ENCODE assay signal across 8 cellular contexts in the genomic region with DNA sequence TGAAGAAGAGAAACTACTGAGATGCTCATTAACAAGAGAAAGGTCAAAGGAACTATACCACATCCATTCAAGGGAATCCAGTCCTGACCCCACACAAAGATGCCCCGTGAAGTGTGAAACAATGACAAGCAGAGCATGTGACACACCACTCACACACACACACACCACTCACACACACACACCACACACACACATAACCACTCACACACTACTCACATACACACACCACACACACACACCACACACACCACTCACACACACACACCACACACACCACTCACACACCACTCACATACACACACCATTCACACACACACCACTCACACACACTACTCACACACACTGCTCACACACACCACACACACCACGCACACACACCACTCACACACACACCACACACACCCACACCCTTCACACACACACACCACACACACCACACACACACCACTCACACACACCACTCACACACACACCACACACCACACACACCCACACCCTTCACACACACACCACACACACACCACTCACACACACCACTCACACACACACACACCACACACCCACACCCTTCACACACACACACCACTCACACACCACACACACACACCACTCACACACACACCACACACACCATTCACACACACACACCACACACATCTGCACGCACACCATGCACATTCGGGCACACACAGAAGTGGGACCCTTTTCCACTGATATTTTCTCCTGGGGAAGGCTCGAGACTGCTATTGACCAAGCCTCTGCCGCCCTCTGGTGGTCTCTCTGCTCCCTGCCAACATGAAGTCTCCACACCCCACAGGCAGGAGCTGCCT. TPM values are rescaled to one million over a fixed set of nuclear protein-coding genes. Genes with fewer than 3 reads are reported as not detected.
DNase-seq lines count a peak whose midpoint lies in the region; ATAC-seq and TF ChIP-seq lines count a peak whose summit lies in the region.

No MANE protein-coding gene starts in this region.

- intact Hi-C loops in heart right ventricle (cut with DNase I) (loop anchor here (1.0 to 5.0 kb wide), 5 partner anchors 42 to 181 kb away; no protein-coding TSS in a partner anchor), vagina (cut with DNase I) (loop anchor here (1.0 kb wide), 1 partner anchor 179 kb away; no protein-coding TSS in a partner anchor)

- H3K9me3 ChIP-seq in heart right ventricle (peaks cover 0 to 6% (median 0%) of the 10 kb centered on the region in 11 donors), vagina (no peaks in the 10 kb centered on the region)

- no peaks in the 10 kb centered on the region for H3K27me3 ChIP-seq in heart right ventricle
- no peaks in the 10 kb centered on the region for H3K27me3 ChIP-seq in vagina

- peak; percentile 82 to 95 (median 91) for ATAC-seq in heart right ventricle
- no peak for ATAC-seq in GM18519 (IDR thresholded peaks at IDR 0.05; ENCODE audit: low FRiP score, unreplicated experiment)

- peak; percentile 69 to 95 (median 84) for TF ChIP-seq CTCF in heart right ventricle (IDR thresholded peaks at IDR 0.05)
- TF ChIP-seq CTCF in vagina (IDR thresholded peaks at IDR 0.05) = peak; percentile 82 to 94 (median 89)

- peaks cover 0 to 68% (median 22%) of the 10 kb centered on the region in 9 donors for H3K36me3 ChIP-seq in heart right ventricle
- peaks cover 0 to 22% of the 10 kb centered on the region in 2 donors for H3K36me3 ChIP-seq in vagina

- H3K27ac ChIP-seq in heart right ventricle = no peak overlapping the region
- no peak overlapping the region for H3K27ac ChIP-seq in vagina

- TF ChIP-seq POLR2A in vagina (IDR thresholded peaks at IDR 0.05) = no peak

- DNase-seq in GDM1 (lab: John Stamatoyannopoulos, UW) = peak; percentile 24
- DNase-seq in NCI-H1092 treated with DMSO at 0.1 percent for 48 hours (lab: John Stamatoyannopoulos, UW) = peak; percentile 60
- DNase-seq in T follicular helper cell (ENCODE audit: low read depth) = peak; percentile 75
- peak; percentile 71 for DNase-seq in activated naive CD8-positive, alpha-beta T cell treated with anti-CD3 and anti-CD28 coated beads, Interleukin-2, amount 50 U/mL, for 16 hours (ENCODE audit: low read depth, low spot score)
- peak; percentile 83 to 84 for DNase-seq in heart right ventricle
- peak; percentile 50 for DNase-seq in pulmonary artery endothelial cell (ENCODE audit: low read depth, low spot score)
- no peak for DNase-seq in vagina (ENCODE audit: extremely low spot score in 2 of 2)

- 34 to 36% methylated on average over 6 of the region's 6 CpGs for WGBS in heart right ventricle, 2 donors

- no peak overlapping the region for H3K4me3 ChIP-seq in heart right ventricle
- no peak overlapping the region for H3K4me3 ChIP-seq in vagina

- H3K4me1 ChIP-seq in heart right ventricle (no peaks in the 10 kb centered on the region), vagina (no peaks in the 10 kb centered on the region)

RNA-seq across cellular contexts. Expression of gene COMT, which starts 32.0 kb away (rescaled TPM):
- total RNA-seq in heart right ventricle = 100 to 1,000 TPM in 5 of 10 donors, 10 to 100 TPM in 5; 72.5 to 128 (median 101) TPM
- polyA plus RNA-seq in heart right ventricle = 100 to 1,000 TPM in 1 of 2 donors, 10 to 100 TPM in 1; 42.9 to 273 TPM
- 254 and 326 TPM in 2 replicates for total RNA-seq in pulmonary artery endothelial cell
- total RNA-seq in vagina = 240 TPM

RNA-seq across cellular contexts. Expression of gene TXNRD2, which starts 32.1 kb away (rescaled TPM):
- total RNA-seq in heart right ventricle = 10 to 100 TPM; 28.5 to 59.9 (median 35.0) TPM
- polyA plus RNA-seq in heart right ventricle = 100 to 1,000 TPM in 1 of 2 donors, 10 to 100 TPM in 1; 25.8 to 103 TPM
- 67.5 and 73.7 TPM in 2 replicates for total RNA-seq in pulmonary artery endothelial cell
- total RNA-seq in vagina = 13.5 TPM

RNA-seq across cellular contexts. Expression of gene GNB1L, which starts 54.9 kb away (rescaled TPM):
- total RNA-seq in heart right ventricle (1 to 10 TPM in 8 of 10 donors, under 1 TPM in 2; 0.76 to 3.6 (median 1.8) TPM), pulmonary artery endothelial cell (11.1 and 14.6 TPM in 2 replicates), vagina (14.0 TPM)
- polyA plus RNA-seq in heart right ventricle = 1 to 10 TPM; 2.0 to 9.3 TPM

RNA-seq across cellular contexts. Expression of gene RTL10, which starts 54.9 kb away (rescaled TPM):
- total RNA-seq in heart right ventricle (10 to 100 TPM in 2 of 10 donors, 1 to 10 TPM in 8; 5.3 to 12.0 (median 7.2) TPM), pulmonary artery endothelial cell (29.2 and 39.3 TPM in 2 replicates), vagina (21.4 TPM)
- polyA plus RNA-seq in heart right ventricle = 1 to 10 TPM; 4.0 to 6.5 TPM

Comparison
In these comparisons a context has a peak if more than half of its experiments do, and no peak if none do; other contexts are left out.
1. DNase-seq: peak in GDM1 (single experiment), NCI-H1092 treated with DMSO at 0.1 percent for 48 hours (single experiment), T follicular helper cell (single experiment), activated naive CD8-positive, alpha-beta T cell treated with anti-CD3 and anti-CD28 coated beads, Interleukin-2, amount 50 U/mL, for 16 hours (single experiment), heart right ventricle (2 of 2) and pulmonary artery endothelial cell (single experiment); none in vagina (0 of 2).